Comparison of ENCODE assay signal across 8 cellular contexts in genomic region chr15:80152180-80152895, GRCh38. TPM values are rescaled to one million over a fixed set of nuclear protein-coding genes. Genes with fewer than 3 reads are reported as not detected.
A peak's percentile ranks its signal among the peaks of the same experiment; 100 is the strongest.
DNase-seq lines count a peak whose midpoint lies in the region; ATAC-seq and TF ChIP-seq lines count a peak whose summit lies in the region.

No MANE protein-coding gene starts in this region.

- H3K36me3 ChIP-seq in WERI-Rb-1 (no peaks in the 10 kb centered on the region), breast epithelium (no peaks in the 10 kb centered on the region), iPS-20b (ENCODE audit: insufficient read depth, low read depth, low read length) (no peaks in the 10 kb centered on the region), skeletal muscle satellite cell (ENCODE audit: insufficient read depth, low read length) (no peaks in the 10 kb centered on the region)

- no peaks in the 10 kb centered on the region for H3K9me3 ChIP-seq in WERI-Rb-1 (ENCODE audit: severe bottlenecking)
- no peaks in the 10 kb centered on the region for H3K9me3 ChIP-seq in breast epithelium
- H3K9me3 ChIP-seq in iPS-20b (ENCODE audit: insufficient read depth, low read depth, low read length), result no peaks in the 10 kb centered on the region
- no peaks in the 10 kb centered on the region for H3K9me3 ChIP-seq in skeletal muscle satellite cell (replicated peaks; ENCODE audit: low read length)

- TF ChIP-seq POLR2A in GM15510 (IDR thresholded peaks at IDR 0.05; ENCODE audit: borderline replicate concordance, extremely low read depth, insufficient read length) (peak; percentile 24), breast epithelium (IDR thresholded peaks at IDR 0.05) (no peak)

- TF ChIP-seq CTCF in WERI-Rb-1 (IDR thresholded peaks at IDR 0.05; ENCODE audit: low read depth, low read length), result no peak
- no peak for TF ChIP-seq CTCF in breast epithelium (IDR thresholded peaks at IDR 0.05)

- peak overlapping the region; percentile 93 for H3K4me2 ChIP-seq in skeletal muscle satellite cell (ENCODE audit: low read length)

- intact Hi-C loops in breast epithelium (cut with DNase I; ENCODE audit: low total_unique reads), result no loop called here

- ATAC-seq in HG02973 (IDR thresholded peaks at IDR 0.05; ENCODE audit: unreplicated experiment), result peak; percentile 48

- DNase-seq in NCI-H2171 treated with DMSO at 0.1 percent for 48 hours (lab: John Stamatoyannopoulos, UW), result peak; percentile 84
- DNase-seq in WERI-Rb-1, result peak; percentile 98
- DNase-seq in breast epithelium (ENCODE audit: low spot score in 2 of 2), result peak; percentile 94 to 96
- DNase-seq in KG1 (lab: John Stamatoyannopoulos, UW), result no peak

- H3K4me1 ChIP-seq in breast epithelium (peaks cover 0 to 9% of the 10 kb centered on the region in 2 donors), iPS-20b (ENCODE audit: insufficient read depth, low read length) (peaks cover 9% of the 10 kb centered on the region), skeletal muscle satellite cell (ENCODE audit: control insufficient read depth, insufficient read depth, low read length) (peaks cover 17% of the 10 kb centered on the region)

- H3K27ac ChIP-seq in WERI-Rb-1, result no peak overlapping the region
- H3K27ac ChIP-seq in breast epithelium, result peak overlapping the region; percentile 85 to 93
- H3K27ac ChIP-seq in iPS-20b (ENCODE audit: low read length), result no peak overlapping the region

- H3K27me3 ChIP-seq in WERI-Rb-1 (ENCODE audit: insufficient read depth, low read depth, severe bottlenecking) (no peaks in the 10 kb centered on the region), breast epithelium (no peaks in the 10 kb centered on the region), iPS-20b (ENCODE audit: insufficient read depth, low read length) (peaks cover 21% of the 10 kb centered on the region), skeletal muscle satellite cell (ENCODE audit: control insufficient read depth, insufficient read depth, low read length) (no peaks in the 10 kb centered on the region)

- H3K4me3 ChIP-seq in WERI-Rb-1 (ENCODE audit: low read depth, low read length), result peak overlapping the region; percentile 68
- H3K4me3 ChIP-seq in breast epithelium, result peak overlapping the region; percentile 60 to 90 (median 64)
- H3K4me3 ChIP-seq in iPS-20b (ENCODE audit: low read length), result peak overlapping the region; percentile 85
- H3K4me3 ChIP-seq in skeletal muscle satellite cell (ENCODE audit: low read length), result peak overlapping the region; percentile 89

- H3K9ac ChIP-seq in iPS-20b (ENCODE audit: low read depth, low read length), result peak overlapping the region; percentile 66; the same call in 1 of the 2 replicates
- H3K9ac ChIP-seq in skeletal muscle satellite cell (ENCODE audit: low read depth, low read length), result peak overlapping the region; percentile 81

RNA-seq across cellular contexts. Expression of gene FAH, which starts 0.5 kb away (rescaled TPM):
- total RNA-seq in breast epithelium, result 100 to 1,000 TPM in 1 of 3 donors, 10 to 100 TPM in 2; 48.8 to 164 (median 50.9) TPM
- 26.6 and 33.6 TPM in 2 replicates for total RNA-seq in skeletal muscle satellite cell (2012; rRNA removed)

Comparison
In these comparisons a context has a peak if more than half of its experiments do, and no peak if none do; other contexts are left out.
1. H3K27ac ChIP-seq: peak in breast epithelium (2 of 2); none in WERI-Rb-1 (single experiment) and iPS-20b (single experiment).
2. Peak in every context shown above with its lines, with median percentiles within 50 percentile points of each other: H3K4me3 ChIP-seq.